Comparison of ENCODE assay signal across 23 cellular contexts in the genomic region with DNA sequence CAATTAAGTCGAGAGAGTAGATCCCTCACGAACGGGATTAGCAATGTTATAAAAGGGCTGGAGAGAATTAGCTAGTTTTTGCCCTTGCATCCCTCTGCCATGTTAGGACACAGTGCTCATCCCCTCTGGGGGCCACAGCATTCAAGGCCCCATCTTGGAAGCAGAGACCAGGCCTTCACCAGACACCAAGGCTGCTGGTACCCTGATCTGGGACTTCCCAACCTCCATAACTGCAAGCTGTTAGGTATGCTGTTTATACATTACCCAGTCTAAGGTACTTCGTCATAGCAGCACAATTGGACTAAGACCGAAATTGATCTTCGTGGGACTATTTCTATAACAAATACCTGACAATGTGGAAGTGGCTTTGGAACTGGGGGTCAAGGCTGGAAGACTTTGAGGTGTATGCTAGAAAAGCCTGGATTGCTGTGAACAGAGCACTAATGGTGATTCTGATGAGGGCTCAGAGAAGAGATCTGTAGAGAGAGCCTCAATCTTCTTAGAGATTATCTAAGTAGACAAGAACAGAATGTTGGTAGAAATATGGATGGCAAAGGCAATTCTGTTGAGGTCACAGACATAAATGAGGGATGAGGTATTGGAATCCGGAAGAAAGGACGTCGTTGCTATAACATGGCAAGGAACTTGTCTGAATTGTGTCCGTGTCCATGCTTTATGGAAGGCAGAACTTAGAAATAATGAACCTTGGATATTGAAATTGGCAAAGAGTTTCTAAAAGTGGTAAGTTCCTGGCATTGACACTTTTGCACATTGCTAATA.
A peak's percentile ranks its signal among the peaks of the same experiment; 100 is the strongest.
DNase-seq lines count a peak whose midpoint lies in the region; ATAC-seq, FAIRE-seq and TF ChIP-seq lines count a peak whose summit lies in the region.
"Had no signal": no experiment of that assay in that cellular context is flagged by ENCODE, and none has a peak within 500 bp of the region (broad histone marks: within the 10 kb centered on the region; RNA-seq: fewer than 3 reads in every experiment).

No MANE protein-coding gene starts in this region.

- no peaks in the 10 kb centered on the region for H3K9me3 Mint-ChIP-seq in endothelial cell (ENCODE audit: unreplicated experiment)
- H3K9me3 Mint-ChIP-seq in stimulated activated naive CD8-positive, alpha-beta T cell treated with anti-CD3 and anti-CD28 coated beads, Interleukin-15, amount 100 ng/mL, for 72 hours = peaks cover 7 to 10% of the 10 kb centered on the region in 2 donors

- H4K91ac ChIP-seq in trophoblast cell (ENCODE audit: low read depth, low read length) = no peak overlapping the region

- TF ChIP-seq CTCF in D721Med (IDR thresholded peaks at IDR 0.05; ENCODE audit: insufficient read depth, missing control alignments) = no peak
- TF ChIP-seq CTCF in endothelial cell (IDR thresholded peaks at IDR 0.05; ENCODE audit: unreplicated experiment) = no peak

- no peaks in the 10 kb centered on the region for H3K9me3 ChIP-seq in trophoblast cell (ENCODE audit: insufficient read depth, low read depth, low read length)
- H3K9me3 ChIP-seq: BE2C had no signal

- H3K4me2 ChIP-seq in trophoblast cell (ENCODE audit: low read length) = no peak overlapping the region
- H3K4me2 ChIP-seq: BLaER1 had no signal

- H3K4ac ChIP-seq in trophoblast cell (ENCODE audit: low read depth, low read length) = no peak overlapping the region

- no peak for ATAC-seq in stimulated activated naive CD8-positive, alpha-beta T cell treated with anti-CD3 and anti-CD28 coated beads, Interleukin-15, amount 100 ng/mL, for 72 hours

- no peaks in the 10 kb centered on the region for H3K79me2 ChIP-seq in trophoblast cell (ENCODE audit: control insufficient read depth, insufficient read depth, low read length, poor library complexity)

- H2AK5ac ChIP-seq in trophoblast cell (ENCODE audit: low read length) = no peak overlapping the region

- DNase-seq in D721Med (ENCODE audit: insufficient read length, low spot score) = no peak
- no peak for DNase-seq in GM12891 (ENCODE audit: insufficient read length, low spot score)
- DNase-seq in endothelial cell (ENCODE audit: low spot score) = no peak
- peak; percentile 89 to 96 for DNase-seq in trophoblast cell
- no peak for DNase-seq in SIG-M5 (lab: John Stamatoyannopoulos, UW)
- no peak for DNase-seq in stimulated activated naive CD8-positive, alpha-beta T cell treated with anti-CD3 and anti-CD28 coated beads, Interleukin-15, amount 100 ng/mL, for 72 hours
- DNase-seq in RCC 7860 (ENCODE audit: low spot score) = no peak
- DNase-seq: 8988T; ACHN; BE2C; C1 segment of cervical spinal cord; CD4-positive, alpha-beta memory T cell; CD4-positive, CD25-positive, alpha-beta regulatory T cell; CD8-positive, alpha-beta memory T cell; COR-L47; DMS79 treated with DMSO at 0.1 percent for 48 hours; GF-D8 had no signal

- no CpG with 5 or more reads among the region's 10 CpGs for WGBS in trophoblast cell (ENCODE audit: extremely low coverage, insufficient coverage, insufficient read length)

- no peak overlapping the region for H2BK12ac ChIP-seq in trophoblast cell (ENCODE audit: low read length)

- no peak overlapping the region for H3K27ac Mint-ChIP-seq in endothelial cell (ENCODE audit: unreplicated experiment)
- no peak overlapping the region for H3K27ac Mint-ChIP-seq in stimulated activated naive CD8-positive, alpha-beta T cell treated with anti-CD3 and anti-CD28 coated beads, Interleukin-15, amount 100 ng/mL, for 72 hours
- H3K27ac Mint-ChIP-seq: CD4-positive, alpha-beta memory T cell; CD4-positive, CD25-positive, alpha-beta regulatory T cell; CD8-positive, alpha-beta memory T cell had no signal

- no peak overlapping the region for H3K9ac ChIP-seq in trophoblast cell (ENCODE audit: low read length)
- H3K9ac ChIP-seq: BLaER1 had no signal

- H3K27me3 Mint-ChIP-seq in endothelial cell (ENCODE audit: unreplicated experiment) = no peaks in the 10 kb centered on the region
- H3K27me3 Mint-ChIP-seq in stimulated activated naive CD8-positive, alpha-beta T cell treated with anti-CD3 and anti-CD28 coated beads, Interleukin-15, amount 100 ng/mL, for 72 hours = no peaks in the 10 kb centered on the region
- H3K27me3 Mint-ChIP-seq: CD8-positive, alpha-beta memory T cell had no signal

- no peaks in the 10 kb centered on the region for H3K27me3 ChIP-seq in trophoblast cell (ENCODE audit: insufficient read depth, low read length)
- H3K27me3 ChIP-seq: BE2C, BLaER1 had no signal

- H3K27ac ChIP-seq in trophoblast cell (ENCODE audit: low read depth, low read length) = no peak overlapping the region
- H3K27ac ChIP-seq: BLaER1 had no signal

- no peak overlapping the region for H3K14ac ChIP-seq in trophoblast cell (ENCODE audit: low read length)

- no peaks in the 10 kb centered on the region for H3K4me1 Mint-ChIP-seq in endothelial cell (ENCODE audit: unreplicated experiment)
- no peaks in the 10 kb centered on the region for H3K4me1 Mint-ChIP-seq in stimulated activated naive CD8-positive, alpha-beta T cell treated with anti-CD3 and anti-CD28 coated beads, Interleukin-15, amount 100 ng/mL, for 72 hours
- H3K4me1 Mint-ChIP-seq: CD4-positive, alpha-beta memory T cell; CD8-positive, alpha-beta memory T cell had no signal

- H3K4me1 ChIP-seq in trophoblast cell (ENCODE audit: control insufficient read depth in 1 of 2, insufficient read depth in 2 of 2, low read length in 2 of 2) = no peaks in the 10 kb centered on the region
- H3K4me1 ChIP-seq: BLaER1 had no signal

- FAIRE-seq in D721Med (lab: Jason Lieb, UNC) (peak; percentile 55), GM12891 (lab: Jason Lieb, UNC) (peak; percentile 47), RCC 7860 (lab: Jason Lieb, UNC) (no peak)
- FAIRE-seq: A204.1, G401.6, GM12892, GM18507 had no signal

- no peak overlapping the region for H3K23ac ChIP-seq in trophoblast cell (ENCODE audit: low read length)

- no peak overlapping the region for H4K8ac ChIP-seq in trophoblast cell (ENCODE audit: low read depth, low read length)

- no peaks in the 10 kb centered on the region for H3K79me1 ChIP-seq in trophoblast cell (ENCODE audit: low read length)

- no peak overlapping the region for H3K4me3 ChIP-seq in trophoblast cell (ENCODE audit: low read depth, low read length)
- H3K4me3 ChIP-seq: BLaER1 had no signal

- H3K36me3 ChIP-seq in trophoblast cell (ENCODE audit: control insufficient read depth in 1 of 2, insufficient read depth in 2 of 2, low read length in 2 of 2) = peaks cover 0 to 2% of the 10 kb centered on the region in 2 experiments
- H3K36me3 ChIP-seq: BE2C had no signal

- no peak overlapping the region for H3K18ac ChIP-seq in trophoblast cell (ENCODE audit: low read length)

- TF ChIP-seq POLR2A in GM12891 (IDR thresholded peaks at IDR 0.05; ENCODE audit: low read depth, low read length) = no peak

- H3K36me3 Mint-ChIP-seq in endothelial cell (ENCODE audit: low read depth, unreplicated experiment) = peaks cover 21% of the 10 kb centered on the region

- peak overlapping the region; percentile 37 for H3K4me3 Mint-ChIP-seq in endothelial cell (ENCODE audit: unreplicated experiment)
- H3K4me3 Mint-ChIP-seq in stimulated activated naive CD8-positive, alpha-beta T cell treated with anti-CD3 and anti-CD28 coated beads, Interleukin-15, amount 100 ng/mL, for 72 hours = no peak overlapping the region
- H3K4me3 Mint-ChIP-seq: CD14-positive monocyte; CD4-positive, alpha-beta memory T cell; CD4-positive, CD25-positive, alpha-beta regulatory T cell; CD8-positive, alpha-beta memory T cell had no signal

- H2BK5ac ChIP-seq in trophoblast cell (ENCODE audit: low read depth, low read length, poor library complexity) = no peak overlapping the region

- H4K12ac ChIP-seq in trophoblast cell (ENCODE audit: low read depth, low read length) = no peak overlapping the region

- no peak overlapping the region for H2BK120ac ChIP-seq in trophoblast cell (ENCODE audit: insufficient read depth, low read length, poor library complexity)

- H2AFZ ChIP-seq in trophoblast cell (ENCODE audit: insufficient read depth, low read length, poor library complexity) = no peak overlapping the region

TF ChIP-seq in GM12891, 5 proteins besides CTCF, POLR2A, EP300 and RAD21:
- TF ChIP-seq TAF1 (IDR thresholded peaks at IDR 0.05; ENCODE audit: low read depth, low read length) = no peak

Comparison
In these comparisons a context has a peak if more than half of its experiments do, and no peak if none do; other contexts are left out.
1. DNase-seq: peak in trophoblast cell (2 of 2); none in D721Med (single experiment), GM12891 (single experiment), endothelial cell (single experiment), SIG-M5 (single experiment), stimulated activated naive CD8-positive, alpha-beta T cell treated with anti-CD3 and anti-CD28 coated beads, Interleukin-15, amount 100 ng/mL, for 72 hours (0 of 2) and RCC 7860 (single experiment).